ENCODE assay signal across 13 cellular contexts in the genomic region with DNA sequence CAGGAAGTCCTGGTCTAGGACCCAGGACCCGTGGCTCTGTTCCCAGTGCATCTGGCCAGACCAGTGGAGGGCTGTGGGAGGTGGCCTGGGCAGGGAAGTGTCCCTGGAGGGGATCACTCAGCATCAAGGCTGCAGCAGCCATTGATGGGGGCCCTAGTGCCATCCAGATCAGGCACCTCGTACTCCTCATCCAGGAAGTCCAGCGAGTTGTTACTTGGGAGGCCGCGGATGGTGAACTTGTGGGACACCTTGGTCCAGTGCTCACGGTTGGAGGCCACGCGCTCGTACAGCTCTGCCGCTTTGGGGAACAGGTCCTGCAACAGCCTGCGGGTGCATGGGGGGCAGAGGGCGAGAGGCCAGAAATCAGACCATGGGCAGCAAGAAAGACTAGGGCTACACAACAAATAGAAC.
DNase-seq lines count a peak whose midpoint lies in the region; ATAC-seq lines count a peak whose summit lies in the region.
"Had no signal": no experiment of that assay in that cellular context is flagged by ENCODE, and none has a peak within 500 bp of the region (broad histone marks: within the 10 kb centered on the region; RNA-seq: fewer than 3 reads in every experiment).

No MANE protein-coding gene starts in this region.

- intact Hi-C loops in Right ventricle myocardium inferior (cut with DNase I) (no loop called here), left cardiac atrium (cut with DNase I) (loop anchor here in 1 of 2 donors (10.0 kb wide), 1 partner anchor 102 kb away; no protein-coding TSS in a partner anchor), aorta (cut with DNase I) (no loop called here)

- H2AFZ ChIP-seq in neuronal stem cell (ENCODE audit: low read length): no peak overlapping the region

- H3K9me3 ChIP-seq in neuronal stem cell (replicated peaks in 1 of 2; ENCODE audit: control insufficient read depth in 2 of 2, insufficient read depth in 1 of 2, low read depth in 1 of 2, low read length in 2 of 2): no peaks in the 10 kb centered on the region
- no peaks in the 10 kb centered on the region for H3K9me3 ChIP-seq in aorta (ENCODE audit: control insufficient read depth, low read length)

- no peak for ATAC-seq in Right ventricle myocardium inferior
- no peak for ATAC-seq in left cardiac atrium
- ATAC-seq in aorta (ENCODE audit: low FRiP score): no peak
- ATAC-seq in GM21381 (IDR thresholded peaks at IDR 0.05; ENCODE audit: unreplicated experiment): no peak
- ATAC-seq: HepG2 had no signal

- DNase-seq in Right ventricle myocardium inferior (ENCODE audit: missing footprints): peak; percentile 22
- DNase-seq in left cardiac atrium: no peak
- DNase-seq in H7: peak; percentile 26
- DNase-seq in neuronal stem cell (ENCODE audit: low spot score): no peak
- peak; percentile 35 to 69 for DNase-seq in aorta
- no peak for DNase-seq in iPS-NIHi11 (ENCODE audit: low spot score)
- DNase-seq: KG1, NCI-H1417 treated with DMSO at 0.1 percent for 48 hours, NCI-H1930, NCI-H526 treated with DMSO at 0.1 percent for 48 hours had no signal

- H2BK15ac ChIP-seq in neuronal stem cell (ENCODE audit: low read length): no peak overlapping the region

- H3K79me1 ChIP-seq in neuronal stem cell (ENCODE audit: low read depth, low read length): no peaks in the 10 kb centered on the region

- peak overlapping the region; percentile 40 for H3K18ac ChIP-seq in neuronal stem cell (ENCODE audit: low read length)

- peaks cover 2 to 3% of the 10 kb centered on the region in 2 donors for H3K4me1 ChIP-seq in neuronal stem cell (ENCODE audit: control insufficient read depth in 2 of 2, insufficient read depth in 1 of 2, low read depth in 1 of 2, low read length in 2 of 2)
- H3K4me1 ChIP-seq in aorta (ENCODE audit: control insufficient read depth in 1 of 2, insufficient read depth in 2 of 2, low read length in 2 of 2): no peaks in the 10 kb centered on the region

- H3K27me3 ChIP-seq in H7 (ENCODE audit: control insufficient read depth, insufficient read depth, low read length) (peaks cover 2% of the 10 kb centered on the region; the same call in 1 of the 2 replicates), neuronal stem cell (ENCODE audit: control insufficient read depth in 3 of 3, insufficient read depth in 3 of 3, low read depth in 1 of 3, low read length in 3 of 3) (peaks cover 0 to 17% (median 5%) of the 10 kb centered on the region in 3 experiments), aorta (ENCODE audit: control insufficient read depth in 1 of 2, insufficient read depth in 2 of 2, low read length in 1 of 2) (no peaks in the 10 kb centered on the region)

- H4K8ac ChIP-seq in neuronal stem cell (ENCODE audit: low read depth, low read length): no peak overlapping the region

- no peak overlapping the region for H2BK5ac ChIP-seq in neuronal stem cell (ENCODE audit: low read length)

- H2BK120ac ChIP-seq in neuronal stem cell (ENCODE audit: low read depth, low read length): no peak overlapping the region

- no peak overlapping the region for H3K23ac ChIP-seq in neuronal stem cell (ENCODE audit: low read depth, low read length, poor library complexity)

- no peak overlapping the region for H4K91ac ChIP-seq in neuronal stem cell (ENCODE audit: low read depth, low read length, poor library complexity)

- no CpG with 5 or more reads among the region's 12 CpGs for WGBS in neuronal stem cell (ENCODE audit: extremely low coverage in 2 of 2, insufficient read length in 2 of 2, insufficient replicate concordance in 1 of 2), 2 donors
- 85 to 88% methylated on average over 12 of the region's 12 CpGs for WGBS in aorta, 2 donors

- H3K27ac ChIP-seq in neuronal stem cell (replicated peaks; ENCODE audit: low read length) (no peak overlapping the region), aorta (ENCODE audit: low read depth in 1 of 2, low read length in 2 of 2) (no peak overlapping the region)
- H3K27ac ChIP-seq: RWPE1 had no signal

- peak overlapping the region; percentile 35 for H2AK5ac ChIP-seq in neuronal stem cell (ENCODE audit: low read depth, low read length)

- H2BK12ac ChIP-seq in neuronal stem cell (ENCODE audit: low read length): no peak overlapping the region

- no peaks in the 10 kb centered on the region for H3K36me3 ChIP-seq in H7 (replicated peaks; ENCODE audit: control insufficient read depth, insufficient read depth, low read length)
- no peaks in the 10 kb centered on the region for H3K36me3 ChIP-seq in neuronal stem cell (replicated peaks in 1 of 2; ENCODE audit: control insufficient read depth in 2 of 2, insufficient read depth in 2 of 2, low read length in 2 of 2)
- H3K36me3 ChIP-seq in aorta (ENCODE audit: control insufficient read depth in 1 of 2, insufficient read depth in 2 of 2, low read length in 1 of 2): no peaks in the 10 kb centered on the region

- no peak overlapping the region for H3K14ac ChIP-seq in neuronal stem cell (ENCODE audit: low read length)

- H3K4me3 ChIP-seq in H7 (ENCODE audit: insufficient read depth, low read depth, low read length) (no peak overlapping the region), neuronal stem cell (ENCODE audit: low read length in 2 of 2) (no peak overlapping the region), aorta (ENCODE audit: low read length in 2 of 2) (no peak overlapping the region)

- H3K4ac ChIP-seq in neuronal stem cell (ENCODE audit: low read length): no peak overlapping the region

- peak overlapping the region; percentile 33 for H3K9ac ChIP-seq in neuronal stem cell (ENCODE audit: low read depth, low read length, poor library complexity)

- H3K4me2 ChIP-seq in neuronal stem cell (ENCODE audit: insufficient read depth, low read length, poor library complexity, severe bottlenecking): no peak overlapping the region

Comparison
In these comparisons a context has a peak if more than half of its experiments do, and no peak if none do; other contexts are left out.
1. DNase-seq: peak in Right ventricle myocardium inferior (single experiment), H7 (single experiment) and aorta (2 of 2); none in left cardiac atrium (single experiment), neuronal stem cell (single experiment) and iPS-NIHi11 (single experiment).